Comparison of ENCODE assay signal across 9 cellular contexts in genomic region chr3:171457263-171458055, GRCh38. TPM values are rescaled to one million over a fixed set of nuclear protein-coding genes. Genes with fewer than 3 reads are reported as not detected.
DNase-seq lines count a peak whose midpoint lies in the region; ATAC-seq and TF ChIP-seq lines count a peak whose summit lies in the region.
"Had no signal": no experiment of that assay in that cellular context is flagged by ENCODE, and none has a peak within 500 bp of the region (broad histone marks: within the 10 kb centered on the region; RNA-seq: fewer than 3 reads in every experiment).

No MANE protein-coding gene starts in this region.

- H3K9me3 ChIP-seq in ES-I3 (ENCODE audit: control insufficient read depth, insufficient read depth, low read length), result no peaks in the 10 kb centered on the region
- no peaks in the 10 kb centered on the region for H3K9me3 ChIP-seq in esophagus muscularis mucosa
- no peaks in the 10 kb centered on the region for H3K9me3 ChIP-seq in neural progenitor cell (ENCODE audit: low read depth)

- intact Hi-C loops in esophagus muscularis mucosa (cut with DNase I), result loop anchor here (10.0 kb wide), 3 partner anchors 103 to 493 kb away; no protein-coding TSS in a partner anchor

- 47% methylated on average over 7 of the region's 10 CpGs for WGBS in esophagus muscularis mucosa

- TF ChIP-seq CTCF in esophagus muscularis mucosa (IDR thresholded peaks at IDR 0.05) (no peak), neural progenitor cell (IDR thresholded peaks at IDR 0.05) (no peak), foreskin keratinocyte (conservative IDR thresholded peaks at IDR 0.05) (no peak)

- H3K9me3 Mint-ChIP-seq in activated CD4-positive, alpha-beta memory T cell treated with anti-CD3 and anti-CD28 coated beads, Interleukin-2, amount 10 ng/mL, durations not matched to agents 7 days and 5 days, result no peaks in the 10 kb centered on the region
- H3K9me3 Mint-ChIP-seq in neural progenitor cell, result no peaks in the 10 kb centered on the region

- peaks cover 43% of the 10 kb centered on the region for H3K4me1 Mint-ChIP-seq in activated CD4-positive, alpha-beta memory T cell treated with anti-CD3 and anti-CD28 coated beads, Interleukin-2, amount 10 ng/mL, durations not matched to agents 7 days and 5 days
- H3K4me1 Mint-ChIP-seq in neural progenitor cell, result peaks cover 50% of the 10 kb centered on the region

- H3K36me3 Mint-ChIP-seq in activated CD4-positive, alpha-beta memory T cell treated with anti-CD3 and anti-CD28 coated beads, Interleukin-2, amount 10 ng/mL, durations not matched to agents 7 days and 5 days (ENCODE audit: low read depth), result peaks cover 8% of the 10 kb centered on the region
- no peaks in the 10 kb centered on the region for H3K36me3 Mint-ChIP-seq in neural progenitor cell

- TF ChIP-seq EP300 in esophagus muscularis mucosa (IDR thresholded peaks at IDR 0.05), result no peak

- peak overlapping the region; percentile 94 for H3K4me3 Mint-ChIP-seq in activated CD4-positive, alpha-beta memory T cell treated with anti-CD3 and anti-CD28 coated beads, Interleukin-2, amount 10 ng/mL, durations not matched to agents 7 days and 5 days
- H3K4me3 Mint-ChIP-seq in neural progenitor cell, result peak overlapping the region; percentile 99

- H3K4me3 ChIP-seq in esophagus muscularis mucosa, result peak overlapping the region; percentile 61 to 95 (median 88)
- H3K4me3 ChIP-seq in neural progenitor cell, result peak overlapping the region; percentile 61

- no peaks in the 10 kb centered on the region for H3K27me3 ChIP-seq in esophagus muscularis mucosa
- H3K27me3 ChIP-seq in neural progenitor cell, result peaks cover 55% of the 10 kb centered on the region
- H3K27me3 ChIP-seq in foreskin keratinocyte, result no peaks in the 10 kb centered on the region

- POLR2A ChIA-PET in activated CD4-positive, alpha-beta memory T cell treated with anti-CD3 and anti-CD28 coated beads, Interleukin-2, amount 10 ng/mL, durations not matched to agents 7 days and 5 days (lab: Charles Lee), result interaction anchor here (1.0 to 1.5 kb wide), 3 partner anchors 14 to 190 kb away, joined by 3 to 5 read pairs (median 5); no protein-coding TSS in a partner anchor

- ATAC-seq in foreskin keratinocyte (no peak), HG03460 (IDR thresholded peaks at IDR 0.05; ENCODE audit: unreplicated experiment) (no peak), GM18867 (IDR thresholded peaks at IDR 0.05; ENCODE audit: unreplicated experiment) (no peak)

- CTCF ChIA-PET in activated CD4-positive, alpha-beta memory T cell treated with anti-CD3 and anti-CD28 coated beads, Interleukin-2, amount 10 ng/mL, durations not matched to agents 7 days and 5 days (lab: Charles Lee), result interaction anchor here (1.0 kb wide), 1 partner anchor 129 kb away, joined by 3 read pairs; no protein-coding TSS in a partner anchor

- peaks cover 8% of the 10 kb centered on the region for H3K79me2 ChIP-seq in neural progenitor cell (ENCODE audit: low read depth)

- H3K27ac ChIP-seq in esophagus muscularis mucosa (replicated peaks in 1 of 4), result peak overlapping the region; percentile 79 to 89 (median 88)
- no peak overlapping the region for H3K27ac ChIP-seq in neural progenitor cell
- H3K27ac ChIP-seq in foreskin keratinocyte, result no peak overlapping the region

- peak overlapping the region; percentile 23 for H2AFZ ChIP-seq in neural progenitor cell (replicated peaks)

- peaks cover 29% of the 10 kb centered on the region for H3F3A ChIP-seq in neural progenitor cell (ENCODE audit: low read depth)

- peak overlapping the region; percentile 92; the same call in 1 of the 2 replicates for H3K9ac ChIP-seq in ES-I3 (ENCODE audit: low read depth, low read length)
- no peak overlapping the region for H3K9ac ChIP-seq in neural progenitor cell

- peaks cover 16% of the 10 kb centered on the region for H3K4me1 ChIP-seq in ES-I3 (ENCODE audit: insufficient read depth, low read length)
- peaks cover 12 to 65% (median 59%) of the 10 kb centered on the region in 4 donors for H3K4me1 ChIP-seq in esophagus muscularis mucosa
- H3K4me1 ChIP-seq in neural progenitor cell, result peaks cover 30% of the 10 kb centered on the region
- H3K4me1 ChIP-seq in foreskin keratinocyte, result peaks cover 7% of the 10 kb centered on the region

- H3K36me3 ChIP-seq in ES-I3 (ENCODE audit: insufficient read depth, low read length) (no peaks in the 10 kb centered on the region), esophagus muscularis mucosa (no peaks in the 10 kb centered on the region), neural progenitor cell (no peaks in the 10 kb centered on the region)

- peak overlapping the region; percentile 85 for H3K27ac Mint-ChIP-seq in activated CD4-positive, alpha-beta memory T cell treated with anti-CD3 and anti-CD28 coated beads, Interleukin-2, amount 10 ng/mL, durations not matched to agents 7 days and 5 days
- H3K27ac Mint-ChIP-seq in neural progenitor cell, result peak overlapping the region; percentile 54

- H3K27me3 Mint-ChIP-seq in activated CD4-positive, alpha-beta memory T cell treated with anti-CD3 and anti-CD28 coated beads, Interleukin-2, amount 10 ng/mL, durations not matched to agents 7 days and 5 days, result no peaks in the 10 kb centered on the region
- H3K27me3 Mint-ChIP-seq in neural progenitor cell (ENCODE audit: insufficient read depth, low read depth), result peaks cover 5% of the 10 kb centered on the region

- peak; percentile 28 for DNase-seq in activated CD4-positive, alpha-beta memory T cell treated with anti-CD3 and anti-CD28 coated beads, Interleukin-2, amount 10 ng/mL, durations not matched to agents 7 days and 5 days
- DNase-seq in esophagus muscularis mucosa (ENCODE audit: extremely low spot score) (no peak), neural progenitor cell (ENCODE audit: low spot score) (peak; percentile 51), foreskin keratinocyte (no peak)
- DNase-seq in stimulated activated CD4-positive, alpha-beta T cell treated with anti-CD3 and anti-CD28 coated beads, Interleukin-4, amount 100 ng/mL, for 24 hours, result no peak
- DNase-seq: NCI-H2107 had no signal

- peaks cover 4% of the 10 kb centered on the region for H4K20me1 ChIP-seq in neural progenitor cell (ENCODE audit: low read depth)

- TF ChIP-seq POLR2A in esophagus muscularis mucosa (IDR thresholded peaks at IDR 0.05; ENCODE audit: low read depth), result no peak

- H3K4me2 ChIP-seq in neural progenitor cell, result peak overlapping the region; percentile 86

RNA-seq across cellular contexts. Expression of gene TNIK, which starts 2.7 kb away (rescaled TPM):
- 10 to 100 TPM; 57.6 to 61.7 TPM for total RNA-seq in activated CD4-positive, alpha-beta memory T cell treated with anti-CD3 and anti-CD28 coated beads, Interleukin-2, amount 10 ng/mL, durations not matched to agents 7 days and 5 days
- total RNA-seq in esophagus muscularis mucosa (10 to 100 TPM; 30.3 to 39.0 (median 36.8) TPM), neural progenitor cell (ENCODE audit: low replicate concordance) (3.0 and 5.0 TPM in 2 replicates), foreskin keratinocyte (9.4 and 12.3 TPM in 2 replicates)
- polyA plus RNA-seq in foreskin keratinocyte, result 3.2 and 3.7 TPM in 2 replicates

Comparison
In these comparisons a context has a peak if more than half of its experiments do, and no peak if none do; other contexts are left out.
1. DNase-seq: peak in activated CD4-positive, alpha-beta memory T cell treated with anti-CD3 and anti-CD28 coated beads, Interleukin-2, amount 10 ng/mL, durations not matched to agents 7 days and 5 days (single experiment) and neural progenitor cell (single experiment); none in esophagus muscularis mucosa (single experiment), foreskin keratinocyte (0 of 2) and stimulated activated CD4-positive, alpha-beta T cell treated with anti-CD3 and anti-CD28 coated beads, Interleukin-4, amount 100 ng/mL, for 24 hours (single experiment).
2. H3K27ac ChIP-seq: peak in esophagus muscularis mucosa (4 of 4); none in neural progenitor cell (single experiment) and foreskin keratinocyte (single experiment).